In genomic region chr19:13234518-13234917, GRCh38 we compare ENCODE assay signal across 8 cellular contexts.
DNase-seq lines count a peak whose midpoint lies in the region; ATAC-seq and TF ChIP-seq lines count a peak whose summit lies in the region.

No MANE protein-coding gene starts in this region.

- DNase-seq in GM20000 (ENCODE audit: low spot score) (peak; percentile 79), RPMI7951 (ENCODE audit: low read depth) (peak; percentile 15), iPS-NIHi11 (ENCODE audit: low spot score) (peak; percentile 88), NCI-H1048 (lab: John Stamatoyannopoulos, UW) (no peak)
- peak; percentile 40 for DNase-seq in activated T-helper 9 cell treated with anti-CD3 and anti-CD28 coated beads, Interleukin-2, amount 50 U/mL, for 16 hours (ENCODE audit: low read depth)
- peak; percentile 18 for DNase-seq in stimulated activated CD8-positive, alpha-beta memory T cell treated with anti-CD3 and anti-CD28 coated beads, Interleukin-12 subunit alpha, Interleukin-12 subunit beta, amount 100 ng/mL, for 4 hours (ENCODE audit: low read depth)

- no peak for ATAC-seq in GM21390 (IDR thresholded peaks at IDR 0.05; ENCODE audit: unreplicated experiment)
- ATAC-seq in HG03520 (IDR thresholded peaks at IDR 0.05; ENCODE audit: unreplicated experiment), result no peak

- no peak for TF ChIP-seq CTCF in GM20000 (IDR thresholded peaks at IDR 0.05; ENCODE audit: extremely low read depth, missing control alignments)
